In the genomic region with DNA sequence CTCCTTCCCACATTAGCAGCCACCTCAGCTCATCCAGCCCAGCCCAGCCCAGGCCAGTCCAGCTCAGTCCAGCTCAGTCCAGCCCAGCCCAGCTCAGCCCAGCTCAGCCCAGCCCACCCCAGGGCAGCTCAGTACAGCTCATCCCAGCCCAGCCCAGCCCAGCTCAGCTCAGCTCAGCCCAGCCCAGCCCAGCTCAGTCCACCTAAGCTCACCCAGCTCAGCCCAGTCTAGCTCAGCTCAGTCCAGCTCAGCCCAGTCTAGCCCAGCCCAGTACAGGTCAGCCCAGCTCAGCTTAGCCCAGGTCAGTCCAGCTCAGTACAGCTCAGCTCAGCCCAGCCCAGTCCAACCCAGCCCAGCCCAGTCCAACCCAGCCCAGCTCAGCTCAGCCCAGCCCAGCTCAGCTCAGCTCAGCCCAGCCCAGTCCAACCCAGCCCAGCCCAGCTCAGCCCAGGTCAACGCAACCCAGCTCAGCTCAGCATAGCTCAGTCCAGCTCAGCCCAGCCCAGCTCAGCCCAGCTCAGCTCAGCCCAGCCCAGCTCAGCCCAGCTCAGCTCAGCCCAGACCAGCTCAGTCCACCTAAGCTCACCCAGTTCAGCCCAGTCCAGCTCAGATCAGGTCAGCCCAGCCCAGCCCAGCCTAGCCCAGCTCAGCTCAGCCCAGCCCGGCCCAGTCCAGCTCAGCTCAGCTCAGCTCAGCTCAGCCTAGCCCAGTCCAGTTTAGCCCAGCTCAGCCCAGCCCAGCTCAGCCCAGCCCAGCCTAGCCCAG, we compare ENCODE assay signal across 24 cellular contexts.
A peak's percentile ranks its signal among the peaks of the same experiment; 100 is the strongest.
DNase-seq lines count a peak whose midpoint lies in the region; ATAC-seq and TF ChIP-seq lines count a peak whose summit lies in the region.
"Had no signal": no experiment of that assay in that cellular context is flagged by ENCODE, and none has a peak within 500 bp of the region (broad histone marks: within the 10 kb centered on the region; RNA-seq: fewer than 3 reads in every experiment).

No MANE protein-coding gene starts in this region.

- H2AFZ ChIP-seq in OCI-LY1 (ENCODE audit: low read length), result no peak overlapping the region
- H2AFZ ChIP-seq: parathyroid adenoma had no signal

- no peak overlapping the region for H3K27ac Mint-ChIP-seq in activated T-cell treated with anti-CD3 and anti-CD28 coated beads, Interleukin-2, amount 50 U/mL, for 24 hours
- H3K27ac Mint-ChIP-seq: activated CD4-positive, alpha-beta memory T cell treated with anti-CD3 and anti-CD28 coated beads for 36 hours; effector memory CD8-positive, alpha-beta T cell; mesothelial cell of epicardium; nephron had no signal

- H3K36me3 Mint-ChIP-seq in activated T-cell treated with anti-CD3 and anti-CD28 coated beads, Interleukin-2, amount 50 U/mL, for 24 hours (ENCODE audit: low read depth), result no peaks in the 10 kb centered on the region
- H3K36me3 Mint-ChIP-seq: activated CD4-positive, alpha-beta memory T cell treated with anti-CD3 and anti-CD28 coated beads for 36 hours; mesothelial cell of epicardium had no signal

- peak overlapping the region; percentile 65 for H3K4me2 ChIP-seq in OCI-LY1 (ENCODE audit: low read length)

- H3K36me3 ChIP-seq in OCI-LY1 (ENCODE audit: insufficient read depth, low read length) (peaks cover 44% of the 10 kb centered on the region), upper lobe of right lung (no peaks in the 10 kb centered on the region)
- H3K36me3 ChIP-seq: BE2C, brain microvascular endothelial cell, tibial nerve had no signal

- no peak for TF ChIP-seq CTCF in OCI-LY1 (IDR thresholded peaks at IDR 0.05; ENCODE audit: low read length)
- no peak for TF ChIP-seq CTCF in upper lobe of right lung (IDR thresholded peaks at IDR 0.05)

- H4K20me1 ChIP-seq in OCI-LY1 (ENCODE audit: insufficient read depth, low read length), result no peaks in the 10 kb centered on the region

- no peaks in the 10 kb centered on the region for H3K9me3 Mint-ChIP-seq in activated T-cell treated with anti-CD3 and anti-CD28 coated beads, Interleukin-2, amount 50 U/mL, for 24 hours
- H3K9me3 Mint-ChIP-seq: activated CD4-positive, alpha-beta memory T cell treated with anti-CD3 and anti-CD28 coated beads for 36 hours; effector memory CD8-positive, alpha-beta T cell had no signal

- H3K9ac ChIP-seq in OCI-LY1 (ENCODE audit: low read length), result peak overlapping the region; percentile 84
- H3K9ac ChIP-seq: parathyroid adenoma had no signal

- ATAC-seq in left lobe of liver (peak; percentile 42), upper lobe of right lung (no peak), HG03521 (IDR thresholded peaks at IDR 0.05; ENCODE audit: unreplicated experiment) (no peak)
- ATAC-seq: effector memory CD8-positive, alpha-beta T cell had no signal

- H3F3A ChIP-seq in OCI-LY1 (ENCODE audit: insufficient read depth, low read length), result no peaks in the 10 kb centered on the region

- H3K4me1 ChIP-seq in OCI-LY1 (ENCODE audit: insufficient read depth, low read length, severe bottlenecking) (peaks cover 54% of the 10 kb centered on the region), upper lobe of right lung (no peaks in the 10 kb centered on the region)
- H3K4me1 ChIP-seq: BE2C, parathyroid adenoma, tibial nerve had no signal

- H3K27ac ChIP-seq in OCI-LY1 (ENCODE audit: low read depth, low read length, poor library complexity, severe bottlenecking), result peak overlapping the region; percentile 93
- no peak overlapping the region for H3K27ac ChIP-seq in upper lobe of right lung
- H3K27ac ChIP-seq: brain microvascular endothelial cell, parathyroid adenoma, tibial nerve had no signal

- no peaks in the 10 kb centered on the region for H3K4me1 Mint-ChIP-seq in activated T-cell treated with anti-CD3 and anti-CD28 coated beads, Interleukin-2, amount 50 U/mL, for 24 hours (ENCODE audit: low read depth)
- H3K4me1 Mint-ChIP-seq: mesothelial cell of epicardium, nephron had no signal

- H3K9me3 ChIP-seq in OCI-LY1 (ENCODE audit: low read length) (no peaks in the 10 kb centered on the region), upper lobe of right lung (no peaks in the 10 kb centered on the region)
- H3K9me3 ChIP-seq: BE2C had no signal

- H3K4me3 ChIP-seq in OCI-LY1 (ENCODE audit: low read depth, low read length, poor library complexity, severe bottlenecking) (peak overlapping the region; percentile 64), upper lobe of right lung (no peak overlapping the region)
- H3K4me3 ChIP-seq: tibial nerve had no signal

- H3K79me2 ChIP-seq in OCI-LY1 (ENCODE audit: insufficient read depth, low read length), result peaks cover 5% of the 10 kb centered on the region
- H3K79me2 ChIP-seq: parathyroid adenoma had no signal

- no peak overlapping the region for H3K4me3 Mint-ChIP-seq in activated T-cell treated with anti-CD3 and anti-CD28 coated beads, Interleukin-2, amount 50 U/mL, for 24 hours
- H3K4me3 Mint-ChIP-seq: activated CD4-positive, alpha-beta memory T cell treated with anti-CD3 and anti-CD28 coated beads for 36 hours; effector memory CD8-positive, alpha-beta T cell; mesothelial cell of epicardium; nephron had no signal

- no peaks in the 10 kb centered on the region for H3K27me3 ChIP-seq in OCI-LY1 (ENCODE audit: insufficient read depth, low read length)
- no peaks in the 10 kb centered on the region for H3K27me3 ChIP-seq in upper lobe of right lung
- H3K27me3 ChIP-seq: BE2C, brain microvascular endothelial cell, tibial nerve had no signal

- no peaks in the 10 kb centered on the region for H3K27me3 Mint-ChIP-seq in activated T-cell treated with anti-CD3 and anti-CD28 coated beads, Interleukin-2, amount 50 U/mL, for 24 hours
- H3K27me3 Mint-ChIP-seq: activated CD4-positive, alpha-beta memory T cell treated with anti-CD3 and anti-CD28 coated beads for 36 hours; effector memory CD8-positive, alpha-beta T cell had no signal

- intact Hi-C loops in upper lobe of right lung (cut with DNase I), result loop anchor here (10.0 kb wide), 1 partner anchor 115 kb away; no protein-coding TSS in a partner anchor

- DNase-seq in activated T-cell treated with anti-CD3 and anti-CD28 coated beads, Interleukin-2, amount 50 U/mL, for 24 hours, result peak; percentile 25
- no peak for DNase-seq in activated T-cell treated with anti-CD3 and anti-CD28 coated beads, Interleukin-2, amount 50 U/mL, for 48 hours
- DNase-seq in left lobe of liver (ENCODE audit: low spot score) (peak; percentile 46), upper lobe of right lung (peak; percentile 57), NOMO-1 treated with DMSO at 0.1 percent for 48 hours (lab: John Stamatoyannopoulos, UW; ENCODE audit: unreplicated experiment) (no peak), globus pallidus (ENCODE audit: low spot score) (no peak)
- DNase-seq: activated CD4-positive, alpha-beta memory T cell treated with anti-CD3 and anti-CD28 coated beads for 36 hours; activated CD4-positive, CD25-positive, alpha-beta regulatory T cell; activated gamma-delta T cell treated with Interleukin-2 at 50 U/mL for 16 hours; BE2C; brain microvascular endothelial cell; DMS79; effector memory CD8-positive, alpha-beta T cell; foreskin fibroblast; NCI-H187 treated with DMSO at 0.1 percent for 48 hours; NCI-H526 treated with DMSO at 0.1 percent for 48 hours; right cardiac atrium; T1000 had no signal

- no peaks in the 10 kb centered on the region for H3K9me2 ChIP-seq in OCI-LY1 (ENCODE audit: low read depth, low read length)

Comparison
In these comparisons a context has a peak if more than half of its experiments do, and no peak if none do; other contexts are left out.
1. DNase-seq: peak in activated T-cell treated with anti-CD3 and anti-CD28 coated beads, Interleukin-2, amount 50 U/mL, for 24 hours (single experiment), left lobe of liver (single experiment) and upper lobe of right lung (single experiment); none in activated T-cell treated with anti-CD3 and anti-CD28 coated beads, Interleukin-2, amount 50 U/mL, for 48 hours (0 of 2), NOMO-1 treated with DMSO at 0.1 percent for 48 hours (single experiment) and globus pallidus (single experiment).